Comparison of ENCODE assay signal across 1 cellular context in the genomic region with DNA sequence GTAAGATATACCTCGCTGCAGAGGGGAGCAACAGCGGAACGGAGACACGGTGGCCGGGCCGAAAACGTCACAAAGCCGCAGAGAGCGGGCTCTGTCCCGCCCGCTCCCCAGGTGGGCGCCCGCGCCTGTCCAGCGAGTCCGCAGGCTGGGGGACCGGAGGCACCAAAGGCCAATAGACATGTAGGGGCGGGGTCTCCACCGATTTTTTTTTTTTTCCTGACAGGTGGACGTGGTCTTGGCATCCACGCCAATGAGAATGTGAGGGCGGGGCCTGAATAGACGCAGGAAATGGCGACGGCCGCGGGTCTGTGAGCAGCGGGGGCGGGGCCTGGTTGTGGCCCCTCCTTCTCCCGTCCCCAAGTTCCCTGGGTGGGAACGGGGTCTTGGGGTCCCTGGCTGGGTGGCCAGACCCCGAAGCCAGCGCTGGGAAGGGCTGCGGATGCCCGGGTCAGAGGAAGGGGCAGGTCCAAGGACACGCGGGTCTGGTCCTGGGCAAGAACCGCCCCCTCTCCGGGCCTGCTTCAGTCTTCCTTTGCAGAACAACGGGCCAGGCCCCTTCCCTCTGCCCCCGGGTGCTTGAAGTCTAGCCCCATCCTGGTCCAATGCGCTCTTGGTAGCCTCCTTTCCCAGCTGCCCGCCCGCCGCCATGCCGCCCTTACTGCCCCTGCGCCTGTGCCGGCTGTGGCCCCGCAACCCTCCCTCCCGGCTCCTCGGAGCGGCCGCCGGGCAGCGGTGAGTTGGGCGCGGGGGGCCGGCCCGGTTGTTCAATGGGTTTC.
TF ChIP-seq lines count a peak whose summit lies in the region.

A gene with protein sequence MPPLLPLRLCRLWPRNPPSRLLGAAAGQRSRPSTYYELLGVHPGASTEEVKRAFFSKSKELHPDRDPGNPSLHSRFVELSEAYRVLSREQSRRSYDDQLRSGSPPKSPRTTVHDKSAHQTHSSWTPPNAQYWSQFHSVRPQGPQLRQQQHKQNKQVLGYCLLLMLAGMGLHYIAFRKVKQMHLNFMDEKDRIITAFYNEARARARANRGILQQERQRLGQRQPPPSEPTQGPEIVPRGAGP (plus strand): TSS at position 340 of the 776 bp plus-strand sequence. CDS start 307 bp downstream, at position 647.

TF ChIP-seq in HepG2, 621 proteins besides CTCF, POLR2A, EP300 and RAD21 (continued from another document and continues in another):
- TF ChIP-seq ZBTB4 (CRISPR knock-in tag; IDR thresholded peaks at IDR 0.05; ENCODE audit: borderline replicate concordance) (0 out of 2 replicates have a peak, but pooled peaks have one; percentile 47), ZNF292 (CRISPR knock-in tag; IDR thresholded peaks at IDR 0.05; ENCODE audit: borderline replicate concordance, low read depth) (0 out of 2 replicates have a peak, but pooled peaks have one; percentile 24), PHF20 (CRISPR knock-in tag; IDR thresholded peaks at IDR 0.05) (no peak), STAG1 (CRISPR knock-in tag; IDR thresholded peaks at IDR 0.05) (no peak), ZNF367 (CRISPR knock-in tag; IDR thresholded peaks at IDR 0.05; ENCODE audit: borderline replicate concordance) (no peak), ZBTB7A (CRISPR knock-in tag; IDR thresholded peaks at IDR 0.05) (peak; percentile 93), ZNF501 (CRISPR knock-in tag; IDR thresholded peaks at IDR 0.05) (peak; percentile 76), SALL1 (CRISPR knock-in tag; IDR thresholded peaks at IDR 0.05) (peak; percentile 60), ERF (CRISPR knock-in tag; IDR thresholded peaks at IDR 0.05) (0 out of 2 replicates have a peak, but pooled peaks have one; percentile 33), SP2 (CRISPR knock-in tag; IDR thresholded peaks at IDR 0.05) (peak; percentile 55; the same call in 1 of the 2 replicates), KMT2A (CRISPR knock-in tag; IDR thresholded peaks at IDR 0.05) (0 out of 2 replicates have a peak, but pooled peaks have one; percentile 32), TOE1 (CRISPR knock-in tag; IDR thresholded peaks at IDR 0.05) (no peak), ZFX (CRISPR knock-in tag; IDR thresholded peaks at IDR 0.05; ENCODE audit: low read depth) (peak; percentile 82), CEBPG (CRISPR knock-in tag; IDR thresholded peaks at IDR 0.05) (no peak), HIVEP1 (CRISPR knock-in tag; IDR thresholded peaks at IDR 0.05) (0 out of 2 replicates have a peak, but pooled peaks have one; percentile 39), MTA1 (CRISPR knock-in tag; IDR thresholded peaks at IDR 0.05; ENCODE audit: borderline replicate concordance) (0 out of 2 replicates have a peak, but pooled peaks have one; percentile 5), FOXJ3 (CRISPR knock-in tag; IDR thresholded peaks at IDR 0.05; ENCODE audit: borderline replicate concordance) (no peak), LCORL (IDR thresholded peaks at IDR 0.05) (no peak), LCORL (CRISPR knock-in tag; IDR thresholded peaks at IDR 0.05) (peak; percentile 65; the same call in 1 of the 2 replicates), ZNF563 (CRISPR knock-in tag; IDR thresholded peaks at IDR 0.05) (no peak; the same call in 1 of the 2 replicates), AGO1 (IDR thresholded peaks at IDR 0.05; ENCODE audit: low read depth, low read length, poor library complexity, severe bottlenecking) (peak; percentile 95), ZNF496 (CRISPR knock-in tag; IDR thresholded peaks at IDR 0.05; ENCODE audit: insufficient replicate concordance) (no peak), RORA (CRISPR knock-in tag; IDR thresholded peaks at IDR 0.05) (no peak), ZNF329 (CRISPR knock-in tag; IDR thresholded peaks at IDR 0.05; ENCODE audit: low read depth) (0 out of 2 replicates have a peak, but pooled peaks have one; percentile 66), DPF2 (CRISPR knock-in tag; IDR thresholded peaks at IDR 0.05; ENCODE audit: borderline replicate concordance, low read depth) (no peak), TAF1 (CRISPR knock-in tag; IDR thresholded peaks at IDR 0.05) (peak; percentile 65), ZNF724P (CRISPR knock-in tag; IDR thresholded peaks at IDR 0.05; ENCODE audit: borderline replicate concordance) (no peak), ZNF17 (CRISPR knock-in tag; IDR thresholded peaks at IDR 0.05) (no peak), TOPORS (CRISPR knock-in tag; IDR thresholded peaks at IDR 0.05) (0 out of 2 replicates have a peak, but pooled peaks have one; percentile 70), ELF1 (CRISPR knock-in tag; IDR thresholded peaks at IDR 0.05) (peak; percentile 43; the same call in 1 of the 2 replicates), ARNT (IDR thresholded peaks at IDR 0.05) (no peak), ZNF33B (CRISPR knock-in tag; IDR thresholded peaks at IDR 0.05) (0 out of 2 replicates have a peak, but pooled peaks have one; percentile 9), THYN1 (CRISPR knock-in tag; IDR thresholded peaks at IDR 0.05; ENCODE audit: borderline replicate concordance, low read depth) (0 out of 2 replicates have a peak, but pooled peaks have one; percentile 85), POLR2G (IDR thresholded peaks at IDR 0.05; ENCODE audit: low read depth, low read length) (peak; percentile 78), ZNF430 (CRISPR knock-in tag; IDR thresholded peaks at IDR 0.05) (peak; percentile 44; the same call in 1 of the 2 replicates), SP4 (CRISPR knock-in tag; IDR thresholded peaks at IDR 0.05) (peak; percentile 88)
- TF ChIP-seq, protein P1, sequence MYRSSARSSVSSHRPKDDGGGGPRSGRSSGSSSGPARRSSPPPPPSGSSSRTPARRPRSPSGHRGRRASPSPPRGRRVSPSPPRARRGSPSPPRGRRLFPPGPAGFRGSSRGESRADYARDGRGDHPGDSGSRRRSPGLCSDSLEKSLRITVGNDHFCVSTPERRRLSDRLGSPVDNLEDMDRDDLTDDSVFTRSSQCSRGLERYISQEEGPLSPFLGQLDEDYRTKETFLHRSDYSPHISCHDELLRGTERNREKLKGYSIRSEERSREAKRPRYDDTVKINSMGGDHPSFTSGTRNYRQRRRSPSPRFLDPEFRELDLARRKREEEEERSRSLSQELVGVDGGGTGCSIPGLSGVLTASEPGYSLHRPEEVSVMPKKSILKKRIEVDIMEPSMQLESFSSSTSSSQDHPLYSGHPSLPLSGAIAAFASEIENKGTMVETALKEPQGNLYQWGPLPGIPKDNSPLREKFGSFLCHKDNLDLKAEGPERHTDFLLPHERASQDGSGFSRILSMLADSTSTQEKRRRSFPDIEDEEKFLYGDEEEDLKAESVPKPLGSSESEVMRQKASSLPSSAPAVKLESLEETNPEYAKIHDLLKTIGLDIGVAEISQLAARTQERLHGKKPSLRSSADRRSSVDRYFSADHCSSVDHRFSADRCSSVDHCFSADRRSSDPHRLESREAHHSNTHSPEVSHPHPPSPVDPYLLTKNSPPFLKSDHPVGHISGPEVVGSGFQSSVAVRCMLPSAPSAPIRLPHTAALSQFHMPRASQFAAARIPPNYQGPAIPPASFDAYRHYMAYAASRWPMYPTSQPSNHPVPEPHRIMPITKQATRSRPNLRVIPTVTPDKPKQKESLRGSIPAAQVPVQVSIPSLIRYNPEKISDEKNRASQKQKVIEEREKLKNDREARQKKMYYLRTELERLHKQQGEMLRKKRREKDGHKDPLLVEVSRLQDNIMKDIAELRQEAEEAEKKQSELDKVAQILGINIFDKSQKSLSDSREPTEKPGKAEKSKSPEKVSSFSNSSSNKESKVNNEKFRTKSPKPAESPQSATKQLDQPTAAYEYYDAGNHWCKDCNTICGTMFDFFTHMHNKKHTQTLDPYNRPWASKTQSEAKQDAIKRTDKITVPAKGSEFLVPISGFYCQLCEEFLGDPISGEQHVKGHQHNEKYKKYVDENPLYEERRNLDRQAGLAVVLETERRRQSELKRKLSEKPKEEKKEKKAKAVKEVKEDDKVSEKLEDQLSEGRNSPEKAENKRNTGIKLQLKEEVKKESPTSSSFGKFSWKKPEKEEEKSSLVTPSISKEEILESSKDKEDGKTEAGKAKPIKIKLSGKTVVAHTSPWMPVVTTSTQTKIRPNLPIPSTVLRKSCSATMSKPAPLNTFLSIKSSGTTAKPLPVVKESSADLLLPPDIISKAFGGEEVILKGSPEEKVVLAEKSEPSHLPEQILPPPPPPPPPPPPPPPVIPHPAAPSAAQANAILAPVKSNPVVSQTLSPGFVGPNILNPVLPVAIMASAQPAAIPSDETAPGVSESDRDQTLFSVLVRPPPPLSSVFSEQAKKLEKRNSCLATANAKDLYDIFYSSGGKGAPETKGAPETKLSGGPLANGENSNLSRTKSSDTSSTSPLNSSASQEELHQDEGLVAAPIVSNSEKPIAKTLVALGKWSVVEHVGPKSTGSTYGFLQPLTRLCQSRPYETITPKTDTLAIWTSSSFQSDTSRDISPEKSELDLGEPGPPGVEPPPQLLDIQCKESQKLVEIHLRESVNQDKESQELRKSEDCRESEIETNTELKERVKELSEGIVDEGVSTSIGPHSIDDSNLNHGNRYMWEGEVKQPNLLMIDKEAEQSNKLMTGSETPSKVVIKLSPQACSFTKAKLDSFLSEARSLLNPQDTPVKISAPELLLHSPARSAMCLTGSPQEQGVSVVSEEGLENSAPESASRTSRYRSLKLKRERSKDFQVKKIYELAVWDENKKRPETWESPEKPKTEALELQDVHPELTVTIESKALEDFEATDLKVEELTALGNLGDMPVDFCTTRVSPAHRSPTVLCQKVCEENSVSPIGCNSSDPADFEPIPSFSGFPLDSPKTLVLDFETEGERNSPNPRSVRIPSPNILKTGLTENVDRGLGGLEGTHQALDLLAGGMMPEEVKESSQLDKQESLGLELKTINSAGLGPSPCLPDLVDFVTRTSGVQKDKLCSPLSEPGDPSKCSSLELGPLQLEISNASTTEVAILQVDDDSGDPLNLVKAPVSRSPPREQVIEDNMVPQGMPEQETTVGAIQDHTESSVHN (CRISPR knock-in tag; IDR thresholded peaks at IDR 0.05) = no peak
- TF ChIP-seq, protein P2, sequence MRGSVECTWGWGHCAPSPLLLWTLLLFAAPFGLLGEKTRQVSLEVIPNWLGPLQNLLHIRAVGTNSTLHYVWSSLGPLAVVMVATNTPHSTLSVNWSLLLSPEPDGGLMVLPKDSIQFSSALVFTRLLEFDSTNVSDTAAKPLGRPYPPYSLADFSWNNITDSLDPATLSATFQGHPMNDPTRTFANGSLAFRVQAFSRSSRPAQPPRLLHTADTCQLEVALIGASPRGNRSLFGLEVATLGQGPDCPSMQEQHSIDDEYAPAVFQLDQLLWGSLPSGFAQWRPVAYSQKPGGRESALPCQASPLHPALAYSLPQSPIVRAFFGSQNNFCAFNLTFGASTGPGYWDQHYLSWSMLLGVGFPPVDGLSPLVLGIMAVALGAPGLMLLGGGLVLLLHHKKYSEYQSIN (CRISPR knock-in tag; IDR thresholded peaks at IDR 0.05; ENCODE audit: borderline replicate concordance) = no peak
- TF ChIP-seq, protein P3, sequence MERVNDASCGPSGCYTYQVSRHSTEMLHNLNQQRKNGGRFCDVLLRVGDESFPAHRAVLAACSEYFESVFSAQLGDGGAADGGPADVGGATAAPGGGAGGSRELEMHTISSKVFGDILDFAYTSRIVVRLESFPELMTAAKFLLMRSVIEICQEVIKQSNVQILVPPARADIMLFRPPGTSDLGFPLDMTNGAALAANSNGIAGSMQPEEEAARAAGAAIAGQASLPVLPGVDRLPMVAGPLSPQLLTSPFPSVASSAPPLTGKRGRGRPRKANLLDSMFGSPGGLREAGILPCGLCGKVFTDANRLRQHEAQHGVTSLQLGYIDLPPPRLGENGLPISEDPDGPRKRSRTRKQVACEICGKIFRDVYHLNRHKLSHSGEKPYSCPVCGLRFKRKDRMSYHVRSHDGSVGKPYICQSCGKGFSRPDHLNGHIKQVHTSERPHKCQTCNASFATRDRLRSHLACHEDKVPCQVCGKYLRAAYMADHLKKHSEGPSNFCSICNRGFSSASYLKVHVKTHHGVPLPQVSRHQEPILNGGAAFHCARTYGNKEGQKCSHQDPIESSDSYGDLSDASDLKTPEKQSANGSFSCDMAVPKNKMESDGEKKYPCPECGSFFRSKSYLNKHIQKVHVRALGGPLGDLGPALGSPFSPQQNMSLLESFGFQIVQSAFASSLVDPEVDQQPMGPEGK (CRISPR knock-in tag; IDR thresholded peaks at IDR 0.05) = peak; percentile 69
- TF ChIP-seq, protein P4, sequence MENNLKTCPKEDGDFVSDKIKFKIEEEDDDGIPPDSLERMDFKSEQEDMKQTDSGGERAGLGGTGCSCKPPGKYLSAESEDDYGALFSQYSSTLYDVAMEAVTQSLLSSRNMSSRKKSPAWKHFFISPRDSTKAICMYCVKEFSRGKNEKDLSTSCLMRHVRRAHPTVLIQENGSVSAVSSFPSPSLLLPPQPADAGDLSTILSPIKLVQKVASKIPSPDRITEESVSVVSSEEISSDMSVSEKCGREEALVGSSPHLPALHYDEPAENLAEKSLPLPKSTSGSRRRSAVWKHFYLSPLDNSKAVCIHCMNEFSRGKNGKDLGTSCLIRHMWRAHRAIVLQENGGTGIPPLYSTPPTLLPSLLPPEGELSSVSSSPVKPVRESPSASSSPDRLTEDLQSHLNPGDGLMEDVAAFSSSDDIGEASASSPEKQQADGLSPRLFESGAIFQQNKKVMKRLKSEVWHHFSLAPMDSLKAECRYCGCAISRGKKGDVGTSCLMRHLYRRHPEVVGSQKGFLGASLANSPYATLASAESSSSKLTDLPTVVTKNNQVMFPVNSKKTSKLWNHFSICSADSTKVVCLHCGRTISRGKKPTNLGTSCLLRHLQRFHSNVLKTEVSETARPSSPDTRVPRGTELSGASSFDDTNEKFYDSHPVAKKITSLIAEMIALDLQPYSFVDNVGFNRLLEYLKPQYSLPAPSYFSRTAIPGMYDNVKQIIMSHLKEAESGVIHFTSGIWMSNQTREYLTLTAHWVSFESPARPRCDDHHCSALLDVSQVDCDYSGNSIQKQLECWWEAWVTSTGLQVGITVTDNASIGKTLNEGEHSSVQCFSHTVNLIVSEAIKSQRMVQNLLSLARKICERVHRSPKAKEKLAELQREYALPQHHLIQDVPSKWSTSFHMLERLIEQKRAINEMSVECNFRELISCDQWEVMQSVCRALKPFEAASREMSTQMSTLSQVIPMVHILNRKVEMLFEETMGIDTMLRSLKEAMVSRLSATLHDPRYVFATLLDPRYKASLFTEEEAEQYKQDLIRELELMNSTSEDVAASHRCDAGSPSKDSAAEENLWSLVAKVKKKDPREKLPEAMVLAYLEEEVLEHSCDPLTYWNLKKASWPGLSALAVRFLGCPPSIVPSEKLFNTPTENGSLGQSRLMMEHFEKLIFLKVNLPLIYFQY (CRISPR knock-in tag; IDR thresholded peaks at IDR 0.05; ENCODE audit: borderline replicate concordance) = peak; percentile 16; the same call in 1 of the 2 replicates
